In the genomic region with DNA sequence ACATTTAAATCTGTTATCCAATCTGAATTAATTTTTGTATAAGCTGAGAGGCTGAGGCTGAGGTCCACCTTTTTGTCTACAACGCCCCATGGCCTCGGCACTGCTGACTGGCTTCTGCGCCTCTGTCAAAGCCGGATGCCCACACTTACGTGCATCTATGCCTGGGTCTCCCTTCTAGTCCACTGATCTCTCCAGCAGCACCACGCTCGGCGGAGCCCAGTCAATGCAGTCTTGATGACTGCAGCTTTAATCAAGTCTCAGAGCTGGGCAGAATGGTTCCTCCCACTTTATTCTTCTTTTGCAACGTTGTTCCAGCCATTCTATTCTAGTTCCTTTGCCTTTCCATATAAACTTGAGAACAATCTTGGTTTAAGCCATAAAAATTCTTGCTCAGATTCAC, we compare ENCODE assay signal across 14 cellular contexts.
"Had no signal": no experiment of that assay in that cellular context is flagged by ENCODE, and none has a peak within 500 bp of the region (broad histone marks: within the 10 kb centered on the region; RNA-seq: fewer than 3 reads in every experiment).

No MANE protein-coding gene starts in this region.

- H3K9me3 ChIP-seq: gastrocnemius medialis, neutrophil, right atrium auricular region, suprapubic skin, thyroid gland had no signal

- H3K4me1 ChIP-seq: gastrocnemius medialis, right atrium auricular region, suprapubic skin, thyroid gland had no signal

- H3K27ac Mint-ChIP-seq: naive thymus-derived CD4-positive, alpha-beta T cell; nephron progenitor cell; type B pancreatic cell had no signal

- DNase-seq: cortex of kidney; effector CD8-positive, alpha-beta T cell; gastrocnemius medialis; naive thymus-derived CD4-positive, alpha-beta T cell; nephron progenitor cell; small intestine; stimulated activated CD4-positive, alpha-beta T cell treated with anti-CD3 and anti-CD28 coated beads, Interleukin-2, amount 100 ng/mL, for 48 hours; stimulated activated naive CD8-positive, alpha-beta T cell treated with anti-CD3 and anti-CD28 coated beads, Interleukin-15, Interleukin-2, amounts not matched to agents 100 U/mL and 50 U/mL, for 24 hours; thyroid gland had no signal

- H3K4me3 ChIP-seq: dorsolateral prefrontal cortex, gastrocnemius medialis, right atrium auricular region, suprapubic skin, thyroid gland had no signal

- H3K27me3 ChIP-seq: dorsolateral prefrontal cortex, gastrocnemius medialis, neutrophil, right atrium auricular region, suprapubic skin, thyroid gland had no signal

- H3K27ac ChIP-seq: gastrocnemius medialis, neutrophil, right atrium auricular region, suprapubic skin, thyroid gland had no signal

- H3K27me3 Mint-ChIP-seq: naive thymus-derived CD4-positive, alpha-beta T cell; type B pancreatic cell had no signal

- H3K4me3 Mint-ChIP-seq: naive thymus-derived CD4-positive, alpha-beta T cell; nephron progenitor cell; type B pancreatic cell had no signal

- H3K36me3 ChIP-seq: gastrocnemius medialis, neutrophil, right atrium auricular region, suprapubic skin, thyroid gland had no signal

- H3K9me3 Mint-ChIP-seq: naive thymus-derived CD4-positive, alpha-beta T cell; nephron progenitor cell; type B pancreatic cell had no signal

- ATAC-seq: gastrocnemius medialis; naive thymus-derived CD4-positive, alpha-beta T cell; stimulated activated naive CD8-positive, alpha-beta T cell treated with anti-CD3 and anti-CD28 coated beads, Interleukin-15, Interleukin-2, amounts not matched to agents 100 U/mL and 50 U/mL, for 24 hours had no signal
